11 cellular contexts compared by ENCODE assay signal in genomic region chr10:126252884-126253612, GRCh38.
DNase-seq lines count a peak whose midpoint lies in the region; ATAC-seq, FAIRE-seq and TF ChIP-seq lines count a peak whose summit lies in the region.
"Had no signal": no experiment of that assay in that cellular context is flagged by ENCODE, and none has a peak within 500 bp of the region (broad histone marks: within the 10 kb centered on the region; RNA-seq: fewer than 3 reads in every experiment).

No MANE protein-coding gene starts in this region.

- peaks cover under 1% of the 10 kb centered on the region for H3K4me1 ChIP-seq in endothelial cell of umbilical vein (ENCODE audit: control insufficient read depth, extremely low read depth, insufficient read depth, low read length)

- H3K9me3 ChIP-seq in endothelial cell of umbilical vein (replicated peaks; ENCODE audit: control insufficient read depth, insufficient read depth, low read length) = no peaks in the 10 kb centered on the region

- TF ChIP-seq CTCF in AG09309 (IDR thresholded peaks at IDR 0.05; ENCODE audit: control insufficient read depth, insufficient read depth, low read depth, low read length, missing control alignments) = no peak
- TF ChIP-seq CTCF in endothelial cell of umbilical vein (IDR thresholded peaks at IDR 0.05; ENCODE audit: extremely low read depth in 1 of 2, insufficient read depth in 1 of 2, low read depth in 1 of 2, low read length in 2 of 2) = no peak

- intact Hi-C loops in endothelial cell of umbilical vein (cut with micrococcal nuclease) = no loop called here

- no peaks in the 10 kb centered on the region for H3K79me2 ChIP-seq in endothelial cell of umbilical vein (ENCODE audit: control insufficient read depth, insufficient read depth, low read length)

- H4K20me1 ChIP-seq in endothelial cell of umbilical vein (replicated peaks; ENCODE audit: control insufficient read depth, extremely low read depth, insufficient read depth, low read length) = no peaks in the 10 kb centered on the region

- no peak overlapping the region for H3K4me2 ChIP-seq in endothelial cell of umbilical vein (ENCODE audit: insufficient read depth, low read length)

- no peak overlapping the region for H3K9ac ChIP-seq in endothelial cell of umbilical vein (replicated peaks; ENCODE audit: extremely low read depth, insufficient read depth, low read length)

- H3K27ac ChIP-seq in endothelial cell of umbilical vein (ENCODE audit: insufficient read depth, low read depth, low read length) = no peak overlapping the region

- TF ChIP-seq POLR2A in endothelial cell of umbilical vein (IDR thresholded peaks at IDR 0.05; ENCODE audit: low read depth, low read length) = no peak

- H3K4me3 ChIP-seq in AG09309 (ENCODE audit: control insufficient read depth, low read depth, low read length) (no peak overlapping the region), endothelial cell of umbilical vein (replicated peaks in 1 of 3; ENCODE audit: insufficient read depth in 1 of 3, low read depth in 1 of 3, low read length in 3 of 3) (no peak overlapping the region)

- CTCF ChIA-PET in endothelial cell of umbilical vein (lab: Charles Lee) = no interaction called here

- no peak for FAIRE-seq in endothelial cell of umbilical vein (lab: Jason Lieb, UNC)
- FAIRE-seq: islet of Langerhans had no signal

- DNase-seq in AG09309 (ENCODE audit: low read depth) (peak; percentile 99), OCI-M1 (lab: John Stamatoyannopoulos, UW) (peak; percentile 54), endothelial cell of umbilical vein (ENCODE audit: low read depth, low spot score) (peak; percentile 7), myocyte (ENCODE audit: low read depth) (peak; percentile 97), NCI-H187 (lab: John Stamatoyannopoulos, UW) (no peak), NCI-H2171 (lab: John Stamatoyannopoulos, UW) (no peak), NCI-H2029 (lab: John Stamatoyannopoulos, UW) (no peak)
- DNase-seq: activated CD4-positive, alpha-beta T cell treated with anti-CD3 and anti-CD28 coated beads for 48 hours; H7 had no signal

- no peaks in the 10 kb centered on the region for H3K9me1 ChIP-seq in endothelial cell of umbilical vein (replicated peaks; ENCODE audit: control insufficient read depth, extremely low read depth, insufficient read depth, low read length)

- no peak for ATAC-seq in GM21390 (IDR thresholded peaks at IDR 0.05; ENCODE audit: unreplicated experiment)

- POLR2A ChIA-PET in endothelial cell of umbilical vein (lab: Charles Lee) = no interaction called here

- BruUV-seq in endothelial cell of umbilical vein (replicated peaks; lab: Mats Ljungman, UMichigan) = no TSS peak

- no peak overlapping the region for H2AFZ ChIP-seq in endothelial cell of umbilical vein (ENCODE audit: low read depth, low read length)

- dilution Hi-C loops in endothelial cell of umbilical vein (cut with MboI; ENCODE audit: extremely low pct_ligation_motif_present, low sequenced_read_pairs) = no loop called here

- no peaks in the 10 kb centered on the region for H3K27me3 ChIP-seq in endothelial cell of umbilical vein (ENCODE audit: control insufficient read depth in 2 of 2, insufficient read depth in 2 of 2, low read length in 2 of 2)

- H3K36me3 ChIP-seq in endothelial cell of umbilical vein (ENCODE audit: control insufficient read depth in 2 of 2, extremely low read depth in 1 of 2, insufficient read depth in 2 of 2, low read length in 2 of 2) = no peaks in the 10 kb centered on the region

TF ChIP-seq in endothelial cell of umbilical vein, 7 proteins besides CTCF, POLR2A, EP300 and RAD21:
- no peak for TF ChIP-seq MYC (IDR thresholded peaks at IDR 0.05; ENCODE audit: low read depth, low read length)
- TF ChIP-seq FOS (IDR thresholded peaks at IDR 0.05; ENCODE audit: borderline replicate concordance, insufficient read depth, low read length) = peak; percentile 35
- TF ChIP-seq JUN (IDR thresholded peaks at IDR 0.05; ENCODE audit: borderline replicate concordance, insufficient read depth, insufficient read length, low read depth) = no peak

Comparison
In these comparisons a context has a peak if more than half of its experiments do, and no peak if none do; other contexts are left out.
1. DNase-seq: peak in AG09309 (single experiment), OCI-M1 (single experiment), endothelial cell of umbilical vein (single experiment) and myocyte (single experiment); none in NCI-H187 (0 of 2), NCI-H2171 (single experiment) and NCI-H2029 (single experiment).